In the genomic region with DNA sequence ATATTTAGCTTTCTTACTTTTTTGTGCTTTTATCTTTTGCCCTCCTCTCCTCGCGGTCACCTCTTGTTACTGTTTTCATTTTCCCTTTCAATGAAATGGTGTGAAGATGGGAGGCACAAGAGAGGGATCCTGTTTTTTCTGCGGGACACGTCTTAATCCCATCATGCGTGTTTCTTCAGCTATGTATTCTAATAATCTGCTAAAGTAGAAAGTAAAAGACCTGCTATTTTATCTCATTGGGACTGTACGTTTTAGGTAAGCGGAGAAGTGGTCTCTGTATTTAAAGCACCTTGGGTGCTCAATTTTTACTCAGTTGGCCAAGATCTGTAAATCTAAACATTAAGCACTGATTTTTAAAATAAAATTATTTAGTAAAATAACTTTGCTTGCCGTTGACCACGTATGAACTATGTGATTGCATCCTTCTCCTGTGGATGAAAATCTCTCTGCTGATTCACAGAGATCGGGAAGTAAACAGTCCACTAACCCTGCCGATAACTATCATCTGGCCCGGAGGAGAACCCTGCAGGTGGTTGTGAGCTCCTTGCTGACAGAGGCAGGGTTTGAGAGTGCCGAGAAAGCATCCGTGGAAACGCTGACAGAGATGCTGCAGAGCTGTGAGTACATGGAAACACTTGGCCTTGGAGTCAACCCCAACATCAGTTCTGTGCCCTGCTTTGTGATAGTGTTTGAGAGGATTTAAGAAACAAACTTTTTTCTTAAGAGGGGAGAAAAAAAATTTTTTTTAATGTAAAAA, we compare ENCODE assay signal across 8 cellular contexts. TPM values are rescaled to one million over a fixed set of nuclear protein-coding genes. Genes with fewer than 3 reads are reported as not detected.
DNase-seq lines count a peak whose midpoint lies in the region; ATAC-seq and TF ChIP-seq lines count a peak whose summit lies in the region.

No MANE protein-coding gene starts in this region.

- peaks cover 11% of the 10 kb centered on the region for H3K36me3 ChIP-seq in effector memory CD4-positive, alpha-beta T cell (ENCODE audit: control insufficient read depth, insufficient read depth, low read length)

- peaks cover 25 to 44% of the 10 kb centered on the region in 2 donors for H3K36me3 Mint-ChIP-seq in CD14-positive monocyte
- peaks cover 4% of the 10 kb centered on the region for H3K36me3 Mint-ChIP-seq in neural crest cell (ENCODE audit: low read depth)

- H3K9me3 ChIP-seq in effector memory CD4-positive, alpha-beta T cell (ENCODE audit: control insufficient read depth, low read length), result no peaks in the 10 kb centered on the region

- H3K9me3 Mint-ChIP-seq in CD14-positive monocyte (peaks cover 0 to 2% (median 0%) of the 10 kb centered on the region in 7 donors), neural crest cell (no peaks in the 10 kb centered on the region)

- DNase-seq in CD14-positive monocyte (ENCODE audit: low spot score), result no peak
- peak; percentile 42 for DNase-seq in NAMALWA (ENCODE audit: low spot score)
- no peak for DNase-seq in effector memory CD4-positive, alpha-beta T cell
- no peak for DNase-seq in neural crest cell (ENCODE audit: low read depth, low spot score)
- no peak for DNase-seq in A172 (ENCODE audit: low spot score)
- DNase-seq in activated CD4-positive, alpha-beta T cell treated with anti-CD3 and anti-CD28 coated beads, Interleukin-2, amount 50 U/mL, for 48 hours, result no peak
- DNase-seq in GOT3 (lab: John Stamatoyannopoulos, UW), result no peak

- peaks cover 4% of the 10 kb centered on the region for H3K4me1 ChIP-seq in effector memory CD4-positive, alpha-beta T cell (ENCODE audit: control insufficient read depth, insufficient read depth, low read length, poor library complexity, severe bottlenecking)

- peaks cover 7 to 28% (median 11%) of the 10 kb centered on the region in 3 donors for H3K27me3 Mint-ChIP-seq in CD14-positive monocyte (ENCODE audit: low read depth in 3 of 3)
- H3K27me3 Mint-ChIP-seq in neural crest cell (ENCODE audit: low read depth), result peaks cover 26% of the 10 kb centered on the region

- TF ChIP-seq CTCF in CD14-positive monocyte (IDR thresholded peaks at IDR 0.05) (no peak), neural crest cell (conservative IDR thresholded peaks at IDR 0.05) (no peak)

- peak overlapping the region; percentile 94 to 97 for H3K4me3 Mint-ChIP-seq in CD14-positive monocyte
- H3K4me3 Mint-ChIP-seq in neural crest cell, result peak overlapping the region; percentile 99

- H3K27ac Mint-ChIP-seq in CD14-positive monocyte, result peak overlapping the region; percentile 47 to 99 (median 97)
- peak overlapping the region; percentile 99 for H3K27ac Mint-ChIP-seq in neural crest cell (ENCODE audit: unreplicated experiment)

- peak overlapping the region; percentile 90 for H3K4me3 ChIP-seq in effector memory CD4-positive, alpha-beta T cell (ENCODE audit: insufficient read depth, low read depth, low read length, poor library complexity, severe bottlenecking)

- H3K27me3 ChIP-seq in effector memory CD4-positive, alpha-beta T cell (replicated peaks; ENCODE audit: control insufficient read depth, insufficient read depth, low read length, poor library complexity, severe bottlenecking), result no peaks in the 10 kb centered on the region

- intact Hi-C loops in CD14-positive monocyte (cut with micrococcal nuclease), result loop anchor here (2.0 to 5.0 kb wide), 2 partner anchors 264 kb away; a partner anchor contains a TSS

- ATAC-seq in GM19328 (IDR thresholded peaks at IDR 0.05; ENCODE audit: unreplicated experiment), result no peak

- H3K4me1 Mint-ChIP-seq in CD14-positive monocyte (peaks cover 47% of the 10 kb centered on the region), neural crest cell (peaks cover 24% of the 10 kb centered on the region)

- peak overlapping the region; percentile 87 for H3K27ac ChIP-seq in effector memory CD4-positive, alpha-beta T cell (ENCODE audit: insufficient read depth, low read length, poor library complexity, severe bottlenecking)

RNA-seq across cellular contexts. Expression of a gene that starts 0.8 kb away (rescaled TPM):
- polyA plus RNA-seq in CD14-positive monocyte, result 10 to 100 TPM; 13.1 to 16.6 TPM
- 28.9 and 31.2 TPM in 2 replicates for total RNA-seq in neural crest cell
- 14.5 and 20.4 TPM in 2 replicates for total RNA-seq in A172 (2014; rRNA removed; shearing (Covaris generic))
